Comparison of ENCODE assay signal across 1 cellular context in the genomic region with DNA sequence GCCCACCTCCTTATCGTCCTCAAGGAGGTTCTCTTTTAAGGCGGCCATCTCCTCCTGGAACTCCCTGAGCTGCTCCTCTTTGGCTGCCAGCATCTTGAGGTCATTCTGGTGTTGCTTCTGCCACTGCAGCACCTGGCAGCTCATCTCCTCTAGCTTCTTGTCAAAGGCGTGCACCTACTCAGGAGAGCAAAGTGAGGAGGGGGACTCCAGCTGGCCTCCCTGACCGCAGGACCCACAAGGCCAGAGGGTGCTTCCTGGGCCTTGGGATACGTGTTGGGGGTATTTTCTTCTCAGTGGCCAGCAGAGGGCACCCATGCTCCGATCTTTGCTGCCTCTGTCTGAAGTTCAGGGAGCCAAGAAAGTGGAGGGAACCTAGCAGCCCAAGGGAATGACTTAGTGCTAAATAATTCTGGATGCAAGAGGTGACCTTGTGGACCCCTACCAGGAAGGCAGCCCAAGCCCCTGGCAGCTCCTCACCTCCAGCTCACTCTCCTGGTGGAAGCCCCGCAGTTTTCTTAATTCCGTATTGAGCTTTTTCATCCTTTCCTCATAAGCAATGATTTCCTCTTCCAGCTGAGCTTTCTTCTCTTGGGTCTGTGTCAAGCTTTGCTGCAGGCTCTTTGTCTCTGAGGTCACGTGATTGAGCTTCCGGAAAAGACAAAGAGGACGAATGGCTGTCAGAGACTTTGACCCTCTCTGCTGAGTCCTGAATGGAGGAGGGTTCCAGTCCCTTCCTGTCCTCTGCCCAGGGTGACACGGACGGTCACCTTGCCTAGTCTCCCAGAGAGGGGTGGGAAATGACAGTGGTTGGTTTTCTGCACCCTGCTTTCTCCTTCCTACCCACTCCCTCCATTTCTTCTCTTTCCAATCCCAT.
A peak's percentile ranks its signal among the peaks of the same experiment; 100 is the strongest.
TF ChIP-seq lines count a peak whose summit lies in the region.

No MANE protein-coding gene starts in this region.

TF ChIP-seq in H1, 55 proteins besides CTCF, POLR2A, EP300 and RAD21:
- TF ChIP-seq ASH2L (IDR thresholded peaks at IDR 0.05; ENCODE audit: low read length) (peak; percentile 50), ZNF274 (IDR thresholded peaks at IDR 0.05; ENCODE audit: borderline replicate concordance, extremely low read depth, low read length) (no peak), BCL11A (IDR thresholded peaks at IDR 0.05; ENCODE audit: low read depth in 2 of 2, low read length in 2 of 2) (no peak), KDM4A (IDR thresholded peaks at IDR 0.05; ENCODE audit: low read depth, low read length, severe bottlenecking) (peak; percentile 31), TEAD4 (IDR thresholded peaks at IDR 0.05; ENCODE audit: low read depth, low read length) (no peak), E2F6 (IDR thresholded peaks at IDR 0.05) (no peak), RFX5 (IDR thresholded peaks at IDR 0.05; ENCODE audit: borderline replicate concordance, low read depth, low read length) (no peak), KDM5A (IDR thresholded peaks at IDR 0.05; ENCODE audit: low read length) (0 out of 2 replicates have a peak, but pooled peaks have one; percentile 6), SIX5 (IDR thresholded peaks at IDR 0.05; ENCODE audit: low read depth, low read length) (no peak)
- TF ChIP-seq, protein P1, sequence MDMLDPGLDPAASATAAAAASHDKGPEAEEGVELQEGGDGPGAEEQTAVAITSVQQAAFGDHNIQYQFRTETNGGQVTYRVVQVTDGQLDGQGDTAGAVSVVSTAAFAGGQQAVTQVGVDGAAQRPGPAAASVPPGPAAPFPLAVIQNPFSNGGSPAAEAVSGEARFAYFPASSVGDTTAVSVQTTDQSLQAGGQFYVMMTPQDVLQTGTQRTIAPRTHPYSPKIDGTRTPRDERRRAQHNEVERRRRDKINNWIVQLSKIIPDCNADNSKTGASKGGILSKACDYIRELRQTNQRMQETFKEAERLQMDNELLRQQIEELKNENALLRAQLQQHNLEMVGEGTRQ (IDR thresholded peaks at IDR 0.05; ENCODE audit: low read length), result peak; percentile 70
